ENCODE assay signal across 9 cellular contexts in the genomic region with DNA sequence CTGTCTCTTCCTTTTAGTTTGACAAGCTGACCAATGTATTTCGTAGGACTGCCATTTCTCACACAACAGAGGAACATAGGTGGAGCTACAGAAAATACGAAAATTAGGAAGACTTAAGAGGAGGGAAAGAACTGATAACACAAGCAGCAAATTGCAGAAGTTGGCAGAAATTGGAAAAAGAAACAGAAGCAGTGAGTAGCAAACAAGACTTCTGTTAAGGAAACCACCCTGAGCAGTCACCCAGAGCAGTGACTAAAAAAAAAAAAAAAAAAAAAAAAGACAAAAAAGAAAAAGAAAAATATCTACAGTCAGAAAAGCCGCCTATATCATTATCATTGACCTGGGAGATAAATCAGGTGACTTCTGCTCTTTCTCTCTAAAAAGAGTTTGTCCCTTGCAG. TPM values are rescaled to one million over a fixed set of nuclear protein-coding genes. Genes with fewer than 3 reads are reported as not detected.
DNase-seq lines count a peak whose midpoint lies in the region; ATAC-seq and TF ChIP-seq lines count a peak whose summit lies in the region.
"Had no signal": no experiment of that assay in that cellular context is flagged by ENCODE, and none has a peak within 500 bp of the region (broad histone marks: within the 10 kb centered on the region; RNA-seq: fewer than 3 reads in every experiment).

No MANE protein-coding gene starts in this region.

- H3K27ac Mint-ChIP-seq in activated CD8-positive, alpha-beta memory T cell treated with anti-CD3 and anti-CD28 coated beads, Interleukin-2, amount 10 ng/mL, durations not matched to agents 7 days and 5 days, result peak overlapping the region; percentile 74
- H3K27ac Mint-ChIP-seq in stimulated activated effector memory CD8-positive, alpha-beta T cell treated with anti-CD3 and anti-CD28 coated beads, Interleukin-12 subunit alpha, Interleukin-12 subunit beta, amount 100 ng/mL, for 72 hours, result peak overlapping the region; percentile 83

- H3K9ac ChIP-seq in SU-DHL-6 (ENCODE audit: low read length), result no peak overlapping the region

- peak; percentile 18 for ATAC-seq in activated CD8-positive, alpha-beta memory T cell treated with anti-CD3 and anti-CD28 coated beads, Interleukin-2, amount 10 ng/mL, durations not matched to agents 7 days and 5 days
- ATAC-seq in HG02763 (IDR thresholded peaks at IDR 0.05; ENCODE audit: unreplicated experiment), result peak; percentile 41
- peak; percentile 45 for ATAC-seq in stimulated activated effector memory CD8-positive, alpha-beta T cell treated with anti-CD3 and anti-CD28 coated beads, Interleukin-12 subunit alpha, Interleukin-12 subunit beta, amount 100 ng/mL, for 72 hours
- ATAC-seq in HG03175 (IDR thresholded peaks at IDR 0.05; ENCODE audit: unreplicated experiment), result no peak

- peaks cover 80% of the 10 kb centered on the region for H3K36me3 ChIP-seq in SU-DHL-6 (ENCODE audit: low read length)

- H3K4me1 Mint-ChIP-seq in activated CD8-positive, alpha-beta memory T cell treated with anti-CD3 and anti-CD28 coated beads, Interleukin-2, amount 10 ng/mL, durations not matched to agents 7 days and 5 days, result peaks cover 83% of the 10 kb centered on the region
- peaks cover 73% of the 10 kb centered on the region for H3K4me1 Mint-ChIP-seq in stimulated activated effector memory CD8-positive, alpha-beta T cell treated with anti-CD3 and anti-CD28 coated beads, Interleukin-12 subunit alpha, Interleukin-12 subunit beta, amount 100 ng/mL, for 72 hours

- H3K9me3 ChIP-seq in SU-DHL-6 (ENCODE audit: insufficient read depth, low read length), result no peaks in the 10 kb centered on the region

- peaks cover 76% of the 10 kb centered on the region for H3F3A ChIP-seq in SU-DHL-6 (ENCODE audit: insufficient read depth)

- H3K27ac ChIP-seq in SU-DHL-6 (ENCODE audit: low read depth, low read length), result peak overlapping the region; percentile 63
- H3K27ac ChIP-seq: skin epidermis had no signal

- no peak for DNase-seq in activated CD8-positive, alpha-beta memory T cell treated with anti-CD3 and anti-CD28 coated beads, Interleukin-2, amount 10 ng/mL, durations not matched to agents 7 days and 5 days
- DNase-seq in activated CD8-positive, alpha-beta memory T cell treated with anti-CD3 and anti-CD28 coated beads, Interleukin-2, amount 50 U/mL, for 48 hours, result no peak
- DNase-seq in stimulated activated effector memory CD8-positive, alpha-beta T cell treated with anti-CD3 and anti-CD28 coated beads, Interleukin-12 subunit alpha, Interleukin-12 subunit beta, amount 100 ng/mL, for 72 hours (ENCODE audit: low spot score in 2 of 2), result no peak
- DNase-seq in NCI-H1092 (lab: John Stamatoyannopoulos, UW), result no peak
- no peak for DNase-seq in NCI-H2171 treated with DMSO at 0.1 percent for 48 hours (lab: John Stamatoyannopoulos, UW)

- CTCF ChIA-PET in activated CD8-positive, alpha-beta memory T cell treated with anti-CD3 and anti-CD28 coated beads, Interleukin-2, amount 10 ng/mL, durations not matched to agents 7 days and 5 days (lab: Charles Lee), result interaction anchor here (1.2 to 1.8 kb wide), 3 partner anchors 9 to 71 kb away, joined by 3 to 6 read pairs (median 3); no protein-coding TSS in a partner anchor

- H2AFZ ChIP-seq in SU-DHL-6 (ENCODE audit: low read depth, low read length, severe bottlenecking), result no peak overlapping the region

- H3K36me3 Mint-ChIP-seq in activated CD8-positive, alpha-beta memory T cell treated with anti-CD3 and anti-CD28 coated beads, Interleukin-2, amount 10 ng/mL, durations not matched to agents 7 days and 5 days, result peaks cover 87% of the 10 kb centered on the region
- peaks cover 100% of the 10 kb centered on the region for H3K36me3 Mint-ChIP-seq in stimulated activated effector memory CD8-positive, alpha-beta T cell treated with anti-CD3 and anti-CD28 coated beads, Interleukin-12 subunit alpha, Interleukin-12 subunit beta, amount 100 ng/mL, for 72 hours

- peaks cover 96% of the 10 kb centered on the region for H3K79me2 ChIP-seq in SU-DHL-6 (ENCODE audit: insufficient read depth, low read length)

- no peaks in the 10 kb centered on the region for H3K27me3 Mint-ChIP-seq in activated CD8-positive, alpha-beta memory T cell treated with anti-CD3 and anti-CD28 coated beads, Interleukin-2, amount 10 ng/mL, durations not matched to agents 7 days and 5 days

- H3K9me2 ChIP-seq in SU-DHL-6 (replicated peaks; ENCODE audit: insufficient read depth, low read length), result no peaks in the 10 kb centered on the region

- H4K20me1 ChIP-seq in SU-DHL-6 (ENCODE audit: low read depth, low read length), result peaks cover 61% of the 10 kb centered on the region

- H3K27me3 ChIP-seq in SU-DHL-6 (ENCODE audit: low read length), result no peaks in the 10 kb centered on the region

- TF ChIP-seq CTCF in SU-DHL-6 (IDR thresholded peaks at IDR 0.05; ENCODE audit: insufficient read depth, low read length, poor library complexity, severe bottlenecking), result no peak

- H3K4me2 ChIP-seq in SU-DHL-6 (ENCODE audit: low read depth, low read length, poor library complexity, severe bottlenecking), result peak overlapping the region; percentile 35

- peak overlapping the region; percentile 32 for H3K4me3 Mint-ChIP-seq in activated CD8-positive, alpha-beta memory T cell treated with anti-CD3 and anti-CD28 coated beads, Interleukin-2, amount 10 ng/mL, durations not matched to agents 7 days and 5 days
- H3K4me3 Mint-ChIP-seq in stimulated activated effector memory CD8-positive, alpha-beta T cell treated with anti-CD3 and anti-CD28 coated beads, Interleukin-12 subunit alpha, Interleukin-12 subunit beta, amount 100 ng/mL, for 72 hours, result peak overlapping the region; percentile 38

- H3K4me3 ChIP-seq in SU-DHL-6 (ENCODE audit: insufficient read depth, low read length, poor library complexity, severe bottlenecking), result no peak overlapping the region
- H3K4me3 ChIP-seq: skin epidermis had no signal

- H3K9me3 Mint-ChIP-seq in activated CD8-positive, alpha-beta memory T cell treated with anti-CD3 and anti-CD28 coated beads, Interleukin-2, amount 10 ng/mL, durations not matched to agents 7 days and 5 days (ENCODE audit: low read depth), result no peaks in the 10 kb centered on the region
- H3K9me3 Mint-ChIP-seq in stimulated activated effector memory CD8-positive, alpha-beta T cell treated with anti-CD3 and anti-CD28 coated beads, Interleukin-12 subunit alpha, Interleukin-12 subunit beta, amount 100 ng/mL, for 72 hours, result no peaks in the 10 kb centered on the region

RNA-seq across cellular contexts. Expression of a gene that starts 21.5 kb away (rescaled TPM):
- 100 to 1,000 TPM; 389 to 511 TPM for total RNA-seq in activated CD8-positive, alpha-beta memory T cell treated with anti-CD3 and anti-CD28 coated beads, Interleukin-2, amount 10 ng/mL, durations not matched to agents 7 days and 5 days
